7 cellular contexts compared by ENCODE assay signal in the genomic region with DNA sequence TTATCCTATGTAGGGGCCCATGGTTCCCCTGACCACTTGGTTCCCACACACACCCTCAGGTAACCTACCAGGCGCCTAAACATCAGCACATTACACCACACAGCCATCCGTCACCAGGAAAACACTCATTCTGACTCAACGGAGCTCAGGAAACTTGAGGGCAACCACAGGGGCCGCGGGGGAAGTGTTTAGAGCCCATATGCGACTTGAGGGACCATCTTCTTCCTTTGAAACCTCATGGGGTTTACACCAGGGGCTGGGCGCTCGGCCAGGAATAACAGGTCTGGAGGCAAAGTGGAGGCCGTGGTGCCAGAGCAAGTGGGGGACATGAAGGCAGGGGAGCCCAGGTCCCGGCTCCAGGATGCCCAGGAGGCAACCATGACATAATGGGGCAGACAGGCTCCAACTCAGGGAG. TPM values are rescaled to one million over a fixed set of nuclear protein-coding genes. Genes with fewer than 3 reads are reported as not detected.
DNase-seq lines count a peak whose midpoint lies in the region; ATAC-seq and TF ChIP-seq lines count a peak whose summit lies in the region.

No MANE protein-coding gene starts in this region.

- no peak overlapping the region for H3K4me3 ChIP-seq in HEK293 (ENCODE audit: low read depth, low read length)
- no peak overlapping the region for H3K4me3 ChIP-seq in gastrocnemius medialis

- H3K36me3 Mint-ChIP-seq in T-cell = no peaks in the 10 kb centered on the region
- H3K36me3 Mint-ChIP-seq in activated naive CD8-positive, alpha-beta T cell treated with anti-CD3 and anti-CD28 coated beads for 36 hours = peaks cover 3% of the 10 kb centered on the region
- peaks cover 2% of the 10 kb centered on the region for H3K36me3 Mint-ChIP-seq in stimulated activated naive CD8-positive, alpha-beta T cell treated with anti-CD3 and anti-CD28 coated beads, Interleukin-15, Interleukin-2, amounts not matched to agents 100 ng/mL and 50 ng/mL, for 24 hours (ENCODE audit: low read depth)

- H3K9me3 ChIP-seq in HEK293 (ENCODE audit: control insufficient read depth, insufficient read depth, low read depth, low read length) = no peaks in the 10 kb centered on the region
- H3K9me3 ChIP-seq in gastrocnemius medialis = no peaks in the 10 kb centered on the region

- H3K4me1 Mint-ChIP-seq in T-cell = peaks cover 26 to 34% (median 26%) of the 10 kb centered on the region in 3 donors
- H3K4me1 Mint-ChIP-seq in activated naive CD8-positive, alpha-beta T cell treated with anti-CD3 and anti-CD28 coated beads for 36 hours = peaks cover 23% of the 10 kb centered on the region
- peaks cover 37% of the 10 kb centered on the region for H3K4me1 Mint-ChIP-seq in stimulated activated naive CD8-positive, alpha-beta T cell treated with anti-CD3 and anti-CD28 coated beads, Interleukin-15, Interleukin-2, amounts not matched to agents 100 ng/mL and 50 ng/mL, for 24 hours (ENCODE audit: low read depth)

- CTCF ChIA-PET in HEK293 (lab: Yijun Ruan, JAX) = interaction anchor here (0.8 to 1.2 kb wide), 4 partner anchors 17 to 137 kb away, joined by 3 to 6 read pairs (median 4); no protein-coding TSS in a partner anchor
- CTCF ChIA-PET in T-cell (lab: Charles Lee) = interaction anchor here in 1 of 2 donors (0.9 to 1.3 kb wide), 2 partner anchors 17 to 20 kb away, joined by 4 to 7 read pairs; partner anchors contain the start of gene ABHD11

- peak; percentile 71 to 82 (median 74) for ATAC-seq in T-cell (replicated peaks in 1 of 4)
- ATAC-seq in gastrocnemius medialis = no peak

- H3K27ac ChIP-seq in HEK293 (ENCODE audit: extremely low read depth, low read depth, low read length) = no peak overlapping the region
- no peak overlapping the region for H3K27ac ChIP-seq in gastrocnemius medialis

- no peak for TF ChIP-seq POLR2A in gastrocnemius medialis (IDR thresholded peaks at IDR 0.05)

- POLR2A ChIA-PET in HEK293 (lab: Yijun Ruan, JAX) (no interaction called here), T-cell (lab: Charles Lee) (no interaction called here)

- H3K27me3 ChIP-seq in gastrocnemius medialis = no peaks in the 10 kb centered on the region

- peaks cover 18% of the 10 kb centered on the region for H3K4me1 ChIP-seq in HEK293 (ENCODE audit: control insufficient read depth, insufficient read depth, low read length)
- H3K4me1 ChIP-seq in gastrocnemius medialis = peaks cover 10 to 28% of the 10 kb centered on the region in 2 donors

- peaks cover 2 to 5% of the 10 kb centered on the region in 2 donors for H3K27me3 Mint-ChIP-seq in T-cell
- peaks cover 13% of the 10 kb centered on the region for H3K27me3 Mint-ChIP-seq in activated naive CD8-positive, alpha-beta T cell treated with anti-CD3 and anti-CD28 coated beads for 36 hours
- H3K27me3 Mint-ChIP-seq in stimulated activated naive CD8-positive, alpha-beta T cell treated with anti-CD3 and anti-CD28 coated beads, Interleukin-15, Interleukin-2, amounts not matched to agents 100 ng/mL and 50 ng/mL, for 24 hours = peaks cover 6% of the 10 kb centered on the region

- H3K36me3 ChIP-seq in HEK293 (ENCODE audit: control insufficient read depth in 2 of 2, insufficient read depth in 1 of 2, low read length in 2 of 2) (no peaks in the 10 kb centered on the region; a peak in 1 of 3 replicates), gastrocnemius medialis (no peaks in the 10 kb centered on the region)

- in situ Hi-C loops in gastrocnemius medialis (cut with MboI; ENCODE audit: low sequenced_read_pairs in 4 of 4) = loop anchor here in 1 of 4 donors (10.0 kb wide), 1 partner anchor 103 kb away; no protein-coding TSS in a partner anchor

- H3K9me3 Mint-ChIP-seq in T-cell = no peaks in the 10 kb centered on the region
- H3K9me3 Mint-ChIP-seq in activated naive CD8-positive, alpha-beta T cell treated with anti-CD3 and anti-CD28 coated beads for 36 hours = no peaks in the 10 kb centered on the region
- H3K9me3 Mint-ChIP-seq in stimulated activated naive CD8-positive, alpha-beta T cell treated with anti-CD3 and anti-CD28 coated beads, Interleukin-15, Interleukin-2, amounts not matched to agents 100 ng/mL and 50 ng/mL, for 24 hours = no peaks in the 10 kb centered on the region

- TF ChIP-seq CTCF in HEK293 (tag by site-specific recombination; IDR thresholded peaks at IDR 0.05) (no peak), gastrocnemius medialis (IDR thresholded peaks at IDR 0.05 in 4 of 5, conservative IDR thresholded peaks at IDR 0.05 in 1 of 5) (no peak)

- intact Hi-C loops in gastrocnemius medialis (cut with DNase I; ENCODE audit: low total_unique reads) = loop anchor here (5.0 kb wide), 1 partner anchor 36 kb away; the partner anchor contains the start of genes BUD23 and DNAJC30

- DNase-seq in T-cell = peak; percentile 40 to 78 (median 60)
- DNase-seq in activated naive CD8-positive, alpha-beta T cell treated with anti-CD3 and anti-CD28 coated beads for 36 hours = peak; percentile 83
- peak; percentile 81 for DNase-seq in myocyte (ENCODE audit: low read depth)
- DNase-seq in NCI-H1417 (lab: John Stamatoyannopoulos, UW) = no peak
- no peak for DNase-seq in gastrocnemius medialis

- H3K4me3 Mint-ChIP-seq in T-cell = peak overlapping the region; percentile 72 to 86 (median 86)
- H3K4me3 Mint-ChIP-seq in activated naive CD8-positive, alpha-beta T cell treated with anti-CD3 and anti-CD28 coated beads for 36 hours = peak overlapping the region; percentile 76
- H3K4me3 Mint-ChIP-seq in stimulated activated naive CD8-positive, alpha-beta T cell treated with anti-CD3 and anti-CD28 coated beads, Interleukin-15, Interleukin-2, amounts not matched to agents 100 ng/mL and 50 ng/mL, for 24 hours = peak overlapping the region; percentile 85

- peak overlapping the region; percentile 35 to 78 for H3K27ac Mint-ChIP-seq in T-cell
- H3K27ac Mint-ChIP-seq in activated naive CD8-positive, alpha-beta T cell treated with anti-CD3 and anti-CD28 coated beads for 36 hours = peak overlapping the region; percentile 86
- H3K27ac Mint-ChIP-seq in stimulated activated naive CD8-positive, alpha-beta T cell treated with anti-CD3 and anti-CD28 coated beads, Interleukin-15, Interleukin-2, amounts not matched to agents 100 ng/mL and 50 ng/mL, for 24 hours = peak overlapping the region; percentile 80

TF ChIP-seq in HEK293, 187 proteins besides CTCF, POLR2A, EP300 and RAD21 (continues in another document):
- peak; percentile 76 for TF ChIP-seq ZXDB (tag by site-specific recombination; IDR thresholded peaks at IDR 0.05)

RNA-seq across cellular contexts. Expression of gene STX1A, which starts 1.5 kb away (rescaled TPM):
- total RNA-seq in T-cell = 10 to 100 TPM in 4 of 5 donors, 1 to 10 TPM in 1; 7.7 to 18.1 (median 13.0) TPM
- total RNA-seq in activated naive CD8-positive, alpha-beta T cell treated with anti-CD3 and anti-CD28 coated beads for 36 hours = 1 to 10 TPM; 4.9 TPM
- total RNA-seq in myocyte = 19.3 and 21.6 TPM in 2 replicates
- polyA plus RNA-seq in myocyte (2012) = 11.2 TPM
- 1 to 10 TPM in 3 of 4 donors, under 1 TPM in 1; 0.83 to 8.1 (median 3.2) TPM for total RNA-seq in gastrocnemius medialis

RNA-seq across cellular contexts. Expression of gene ABHD11, which starts 20.6 kb away (rescaled TPM):
- total RNA-seq in T-cell (10 to 100 TPM; 14.5 to 24.3 (median 18.8) TPM), myocyte (11.7 and 16.4 TPM in 2 replicates), gastrocnemius medialis (1 to 10 TPM; 3.2 to 9.4 (median 7.6) TPM)
- 10 to 100 TPM; 24.2 to 25.2 TPM for total RNA-seq in activated naive CD8-positive, alpha-beta T cell treated with anti-CD3 and anti-CD28 coated beads for 36 hours
- 17.1 TPM for polyA plus RNA-seq in myocyte (2012)

RNA-seq across cellular contexts. Expression of gene BUD23, which starts 34.6 kb away (rescaled TPM):
- 10 to 100 TPM; 66.9 to 90.0 (median 71.2) TPM for total RNA-seq in T-cell
- total RNA-seq in activated naive CD8-positive, alpha-beta T cell treated with anti-CD3 and anti-CD28 coated beads for 36 hours = 100 to 1,000 TPM; 117 to 124 TPM
- 79.6 and 81.0 TPM in 2 replicates for total RNA-seq in myocyte
- 126 TPM for polyA plus RNA-seq in myocyte (2012)
- total RNA-seq in gastrocnemius medialis = 100 to 1,000 TPM in 3 of 4 donors, 10 to 100 TPM in 1; 83.9 to 128 (median 114) TPM

RNA-seq across cellular contexts. Expression of gene DNAJC30, which starts 34.7 kb away (rescaled TPM):
- total RNA-seq in T-cell (10 to 100 TPM in 4 of 5 donors, 1 to 10 TPM in 1; 9.1 to 16.4 (median 14.7) TPM), myocyte (4.9 and 6.1 TPM in 2 replicates), gastrocnemius medialis (10 to 100 TPM in 1 of 4 donors, 1 to 10 TPM in 3; 3.9 to 10.5 (median 5.6) TPM)
- 10 to 100 TPM in 1 of 2 experiments, 1 to 10 TPM in 1; 9.5 to 10.7 TPM for total RNA-seq in activated naive CD8-positive, alpha-beta T cell treated with anti-CD3 and anti-CD28 coated beads for 36 hours
- 16.8 TPM for polyA plus RNA-seq in myocyte (2012)

RNA-seq across cellular contexts. Expression of gene VPS37D, which starts 50.4 kb away (rescaled TPM):
- 1 to 10 TPM in 1 of 5 donors, under 1 TPM in 4; 0.36 to 1.1 (median 0.57) TPM for total RNA-seq in T-cell
- total RNA-seq in activated naive CD8-positive, alpha-beta T cell treated with anti-CD3 and anti-CD28 coated beads for 36 hours = under 1 TPM; 0.44 to 0.45 TPM
- 5.7 and 6.1 TPM in 2 replicates for total RNA-seq in myocyte
- polyA plus RNA-seq in myocyte (2012) = 4.3 TPM
- total RNA-seq in gastrocnemius medialis = 1 to 10 TPM in 2 of 4 donors, under 1 TPM in 2; 0.64 to 2.5 (median 1.4) TPM

Comparison
In these comparisons a context has a peak if more than half of its experiments do, and no peak if none do; other contexts are left out.
1. ATAC-seq: peak in T-cell (4 of 4); none in gastrocnemius medialis (0 of 2).
2. DNase-seq: peak in T-cell (34 of 34), activated naive CD8-positive, alpha-beta T cell treated with anti-CD3 and anti-CD28 coated beads for 36 hours (single experiment) and myocyte (single experiment); none in NCI-H1417 (0 of 3) and gastrocnemius medialis (0 of 2).
3. Peak in every context shown above with its lines, with median percentiles within 50 percentile points of each other: H3K27ac Mint-ChIP-seq and H3K4me3 Mint-ChIP-seq.